ENCODE assay signal across 8 cellular contexts in the genomic region with DNA sequence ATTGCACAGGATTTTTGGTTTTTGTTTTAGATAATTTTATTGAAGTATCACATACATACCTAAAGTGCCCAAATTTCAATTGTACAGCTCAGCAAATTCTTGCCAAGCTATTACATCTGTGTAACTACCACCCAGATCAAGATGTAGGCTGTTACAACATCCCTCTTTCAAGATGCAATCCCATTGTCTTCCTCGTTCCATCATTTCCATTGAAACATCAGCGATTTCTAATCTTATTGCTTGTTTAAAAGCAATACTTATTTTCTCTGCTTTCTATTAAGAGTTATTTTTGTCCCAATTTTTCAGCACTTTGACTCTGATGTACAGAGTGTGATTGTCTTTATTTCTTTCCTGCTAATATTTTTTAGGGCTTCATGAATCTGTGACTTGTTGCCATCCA.
"Had no signal": no experiment of that assay in that cellular context is flagged by ENCODE, and none has a peak within 500 bp of the region (broad histone marks: within the 10 kb centered on the region; RNA-seq: fewer than 3 reads in every experiment).

No MANE protein-coding gene starts in this region.

- FAIRE-seq: HepG2, HTR-8/SVneo, K562 had no signal

- H3K27ac Mint-ChIP-seq: IgD-negative memory B cell had no signal

- H3K27ac ChIP-seq: HL-60 had no signal

- ATAC-seq: HepG2, K562 had no signal

- H3K27me3 Mint-ChIP-seq: IgD-negative memory B cell had no signal

- DNase-seq: IMR-90, KBM-7, KG1 had no signal

- H3K4me3 Mint-ChIP-seq: IgD-negative memory B cell had no signal

- H3K4me3 ChIP-seq: K562 had no signal

- H3K4me1 Mint-ChIP-seq: IgD-negative memory B cell had no signal

- H3K36me3 Mint-ChIP-seq: IgD-negative memory B cell had no signal
